In genomic region chr12:117999806-118000205, GRCh38 we compare ENCODE assay signal across 3 cellular contexts. TPM values are rescaled to one million over a fixed set of nuclear protein-coding genes. Genes with fewer than 3 reads are reported as not detected.
"Had no signal": no experiment of that assay in that cellular context is flagged by ENCODE, and none has a peak within 500 bp of the region (broad histone marks: within the 10 kb centered on the region; RNA-seq: fewer than 3 reads in every experiment).

No MANE protein-coding gene starts in this region.

RNA-seq across cellular contexts. Expression of gene KSR2, which starts 31.0 kb away (rescaled TPM):
- total RNA-seq: HT1080, IMR-90 had no signal
- polyA plus RNA-seq: HepG2, IMR-90 had no signal
